8 cellular contexts compared by ENCODE assay signal in genomic region chr6:108798672-108799355, GRCh38. TPM values are rescaled to one million over a fixed set of nuclear protein-coding genes. Genes with fewer than 3 reads are reported as not detected.
A peak's percentile ranks its signal among the peaks of the same experiment; 100 is the strongest.
DNase-seq lines count a peak whose midpoint lies in the region; ATAC-seq and TF ChIP-seq lines count a peak whose summit lies in the region.

No MANE protein-coding gene starts in this region.

- intact Hi-C loops in activated CD4-positive, alpha-beta T cell treated with anti-CD3 and anti-CD28 coated beads, Interleukin-2, amount 10 ng/mL, durations not matched to agents 24 days and 14 days (cut with micrococcal nuclease), result loop anchor here (10.0 kb wide), 1 partner anchor 506 kb away; no protein-coding TSS in a partner anchor

- peak overlapping the region; percentile 61 for H3K4me3 Mint-ChIP-seq in activated CD4-positive, alpha-beta T cell treated with anti-CD3 and anti-CD28 coated beads, Interleukin-2, amount 10 ng/mL, durations not matched to agents 24 days and 14 days
- no peak overlapping the region for H3K4me3 Mint-ChIP-seq in endothelial cell (ENCODE audit: unreplicated experiment)
- no peak overlapping the region for H3K4me3 Mint-ChIP-seq in stimulated activated memory B cell treated with anti-CD40 and anti-IgM and Interleukin-4, amounts not matched to agents 10 μg/mL and 1 μg/mL and 100 μg/mL, for 72 hours

- ATAC-seq in stimulated activated memory B cell treated with anti-CD40 and anti-IgM and Interleukin-4, amounts not matched to agents 10 μg/mL and 1 μg/mL and 100 μg/mL, for 72 hours, result no peak
- no peak for ATAC-seq in HG02759 (IDR thresholded peaks at IDR 0.05; ENCODE audit: unreplicated experiment)
- ATAC-seq in GM19395 (IDR thresholded peaks at IDR 0.05; ENCODE audit: unreplicated experiment), result no peak

- H3K9me3 Mint-ChIP-seq in activated CD4-positive, alpha-beta T cell treated with anti-CD3 and anti-CD28 coated beads, Interleukin-2, amount 10 ng/mL, durations not matched to agents 24 days and 14 days, result no peaks in the 10 kb centered on the region
- H3K9me3 Mint-ChIP-seq in endothelial cell (ENCODE audit: unreplicated experiment), result no peaks in the 10 kb centered on the region
- no peaks in the 10 kb centered on the region for H3K9me3 Mint-ChIP-seq in stimulated activated memory B cell treated with anti-CD40 and anti-IgM and Interleukin-4, amounts not matched to agents 10 μg/mL and 1 μg/mL and 100 μg/mL, for 72 hours

- DNase-seq in GDM1 (lab: John Stamatoyannopoulos, UW), result peak; percentile 94
- DNase-seq in activated CD4-positive, alpha-beta T cell treated with anti-CD3 and anti-CD28 coated beads, Interleukin-2, amount 10 ng/mL, durations not matched to agents 24 days and 14 days, result peak; percentile 88
- peak; percentile 64 for DNase-seq in endothelial cell (ENCODE audit: low spot score)
- peak in 3 of 4 experiments; percentile 16 to 36 (median 24) for DNase-seq in stimulated activated CD4-positive, alpha-beta T cell treated with anti-CD3 and anti-CD28 coated beads, Interleukin-1b, Interleukin-23, amount 100 ng/mL, for 24 hours (ENCODE audit: low read depth in 4 of 4, low spot score in 1 of 4)
- DNase-seq in NCI-H2107 treated with DMSO at 0.1 percent for 48 hours (lab: John Stamatoyannopoulos, UW; ENCODE audit: unreplicated experiment), result no peak

- TF ChIP-seq CTCF in endothelial cell (IDR thresholded peaks at IDR 0.05; ENCODE audit: unreplicated experiment), result no peak

- H3K4me1 Mint-ChIP-seq in activated CD4-positive, alpha-beta T cell treated with anti-CD3 and anti-CD28 coated beads, Interleukin-2, amount 10 ng/mL, durations not matched to agents 24 days and 14 days, result peaks cover 33% of the 10 kb centered on the region
- peaks cover 52% of the 10 kb centered on the region for H3K4me1 Mint-ChIP-seq in endothelial cell (ENCODE audit: unreplicated experiment)
- H3K4me1 Mint-ChIP-seq in stimulated activated memory B cell treated with anti-CD40 and anti-IgM and Interleukin-4, amounts not matched to agents 10 μg/mL and 1 μg/mL and 100 μg/mL, for 72 hours, result peaks cover 17% of the 10 kb centered on the region

- peaks cover 6% of the 10 kb centered on the region for H3K27me3 Mint-ChIP-seq in activated CD4-positive, alpha-beta T cell treated with anti-CD3 and anti-CD28 coated beads, Interleukin-2, amount 10 ng/mL, durations not matched to agents 24 days and 14 days
- no peaks in the 10 kb centered on the region for H3K27me3 Mint-ChIP-seq in endothelial cell (ENCODE audit: unreplicated experiment)
- peaks cover 15% of the 10 kb centered on the region for H3K27me3 Mint-ChIP-seq in stimulated activated memory B cell treated with anti-CD40 and anti-IgM and Interleukin-4, amounts not matched to agents 10 μg/mL and 1 μg/mL and 100 μg/mL, for 72 hours

- no peaks in the 10 kb centered on the region for H3K36me3 Mint-ChIP-seq in activated CD4-positive, alpha-beta T cell treated with anti-CD3 and anti-CD28 coated beads, Interleukin-2, amount 10 ng/mL, durations not matched to agents 24 days and 14 days (ENCODE audit: low read depth)
- no peaks in the 10 kb centered on the region for H3K36me3 Mint-ChIP-seq in endothelial cell (ENCODE audit: low read depth, unreplicated experiment)
- no peaks in the 10 kb centered on the region for H3K36me3 Mint-ChIP-seq in stimulated activated memory B cell treated with anti-CD40 and anti-IgM and Interleukin-4, amounts not matched to agents 10 μg/mL and 1 μg/mL and 100 μg/mL, for 72 hours

- H3K27ac Mint-ChIP-seq in activated CD4-positive, alpha-beta T cell treated with anti-CD3 and anti-CD28 coated beads, Interleukin-2, amount 10 ng/mL, durations not matched to agents 24 days and 14 days, result peak overlapping the region; percentile 78
- peak overlapping the region; percentile 81 for H3K27ac Mint-ChIP-seq in endothelial cell (ENCODE audit: unreplicated experiment)
- no peak overlapping the region for H3K27ac Mint-ChIP-seq in stimulated activated memory B cell treated with anti-CD40 and anti-IgM and Interleukin-4, amounts not matched to agents 10 μg/mL and 1 μg/mL and 100 μg/mL, for 72 hours

RNA-seq across cellular contexts. Expression of gene ARMC2, which starts 49.4 kb away (rescaled TPM):
- 2.7 and 3.3 TPM in 2 replicates for total RNA-seq in activated CD4-positive, alpha-beta T cell treated with anti-CD3 and anti-CD28 coated beads, Interleukin-2, amount 10 ng/mL, durations not matched to agents 24 days and 14 days
- total RNA-seq in endothelial cell (ENCODE audit: unreplicated experiment), result 6.3 TPM
